8 cellular contexts compared by ENCODE assay signal in genomic region chr16:85330694-85331188, GRCh38.
DNase-seq lines count a peak whose midpoint lies in the region; ATAC-seq and TF ChIP-seq lines count a peak whose summit lies in the region.

No MANE protein-coding gene starts in this region.

- peak; percentile 90 for DNase-seq in AG08395 (ENCODE audit: low spot score)
- DNase-seq in NB4 (ENCODE audit: low read depth) = peak; percentile 77
- DNase-seq in WERI-Rb-1 = peak; percentile 57
- DNase-seq in right cardiac atrium = peak in 1 of 3 donors; percentile 45
- DNase-seq in stimulated activated naive CD8-positive, alpha-beta T cell treated with anti-CD3 and anti-CD28 coated beads, Interleukin-15, Interleukin-2, amounts not matched to agents 100 U/mL and 50 U/mL, for 24 hours = no peak

- H3K27me3 ChIP-seq in WERI-Rb-1 (ENCODE audit: insufficient read depth, low read depth, severe bottlenecking) (no peaks in the 10 kb centered on the region), right cardiac atrium (ENCODE audit: control insufficient read depth, insufficient read depth) (no peaks in the 10 kb centered on the region)

- H3K9me3 ChIP-seq in ES-I3 (ENCODE audit: control insufficient read depth, insufficient read depth, low read length) = no peaks in the 10 kb centered on the region
- no peaks in the 10 kb centered on the region for H3K9me3 ChIP-seq in WERI-Rb-1 (ENCODE audit: severe bottlenecking)
- no peaks in the 10 kb centered on the region for H3K9me3 ChIP-seq in right cardiac atrium (ENCODE audit: control insufficient read depth, low read length)

- 43% methylated on average over 6 of the region's 6 CpGs for WGBS in right cardiac atrium

- ATAC-seq in right cardiac atrium (peak; percentile 23), HG02759 (IDR thresholded peaks at IDR 0.05; ENCODE audit: unreplicated experiment) (no peak), HG03439 (IDR thresholded peaks at IDR 0.05; ENCODE audit: unreplicated experiment) (no peak)
- ATAC-seq in stimulated activated naive CD8-positive, alpha-beta T cell treated with anti-CD3 and anti-CD28 coated beads, Interleukin-15, Interleukin-2, amounts not matched to agents 100 U/mL and 50 U/mL, for 24 hours = peak; percentile 55

- H3K27ac ChIP-seq in WERI-Rb-1 = peak overlapping the region; percentile 58
- no peak overlapping the region for H3K27ac ChIP-seq in right cardiac atrium (ENCODE audit: low read length)

- no peak for TF ChIP-seq POLR2A in NB4 (IDR thresholded peaks at IDR 0.05; ENCODE audit: extremely low read depth, insufficient read length)

- 0 out of 2 replicates have a peak overlapping the region, but pooled peaks have one; percentile 16 for H3K9ac ChIP-seq in ES-I3 (ENCODE audit: low read depth, low read length)

- TF ChIP-seq CTCF in NB4 (IDR thresholded peaks at IDR 0.05; ENCODE audit: low read depth, low read length) (peak; percentile 68), WERI-Rb-1 (IDR thresholded peaks at IDR 0.05; ENCODE audit: low read depth, low read length) (peak; percentile 43)

- intact Hi-C loops in right cardiac atrium (cut with DNase I) = no loop called here

- H3K4me1 ChIP-seq in ES-I3 (ENCODE audit: insufficient read depth, low read length) = peaks cover 39% of the 10 kb centered on the region
- H3K4me1 ChIP-seq in right cardiac atrium (ENCODE audit: control insufficient read depth, insufficient read depth, low read length) = peaks cover 13% of the 10 kb centered on the region

- H3K36me3 ChIP-seq in ES-I3 (ENCODE audit: insufficient read depth, low read length) (no peaks in the 10 kb centered on the region), WERI-Rb-1 (no peaks in the 10 kb centered on the region)

- H3K4me3 ChIP-seq in NB4 (ENCODE audit: low read depth, low read length) = no peak overlapping the region
- no peak overlapping the region; the same call in 1 of the 2 replicates for H3K4me3 ChIP-seq in WERI-Rb-1 (ENCODE audit: low read depth, low read length)
- no peak overlapping the region for H3K4me3 ChIP-seq in right cardiac atrium (ENCODE audit: low read length)

Comparison
In these comparisons a context has a peak if more than half of its experiments do, and no peak if none do; other contexts are left out.
1. ATAC-seq: peak in right cardiac atrium (2 of 2) and stimulated activated naive CD8-positive, alpha-beta T cell treated with anti-CD3 and anti-CD28 coated beads, Interleukin-15, Interleukin-2, amounts not matched to agents 100 U/mL and 50 U/mL, for 24 hours (single experiment); none in HG02759 (single experiment) and HG03439 (single experiment).